8 cellular contexts compared by ENCODE assay signal in genomic region chr5:32172186-32172901, GRCh38. TPM values are rescaled to one million over a fixed set of nuclear protein-coding genes. Genes with fewer than 3 reads are reported as not detected.
DNase-seq lines count a peak whose midpoint lies in the region; ATAC-seq and TF ChIP-seq lines count a peak whose summit lies in the region.
"Not testable (repeated sequence)": the region's sequence is repeated elsewhere in the genome, so short reads cannot be mapped to it uniquely, and the experiment has no call there.

No MANE protein-coding gene starts in this region.

- H4K20me1 ChIP-seq in BLaER1 treated with 17β-estradiol and CSF1 and Interleukin-3, amounts not matched to agents 10 nM and 100 nM, result peaks cover 48 to 64% (median 59%) of the 10 kb centered on the region in 11 experiments
- peaks cover 58% of the 10 kb centered on the region for H4K20me1 ChIP-seq in hepatocyte (ENCODE audit: insufficient read depth, poor library complexity, severe bottlenecking)

- peak overlapping the region; percentile 98 to 100 (median 99) for H3K27ac ChIP-seq in BLaER1 treated with 17β-estradiol and CSF1 and Interleukin-3, amounts not matched to agents 10 nM and 100 nM
- H3K27ac ChIP-seq in HUES48 (ENCODE audit: low read depth, low read length) (peak overlapping the region; percentile 98), colonic mucosa (peak overlapping the region; percentile 99), hepatocyte (peak overlapping the region; percentile 100)

- H3K9me3 ChIP-seq in BLaER1 treated with 17β-estradiol and CSF1 and Interleukin-3, amounts not matched to agents 10 nM and 100 nM (replicated peaks in 1 of 11); HUES48 (ENCODE audit: control insufficient read depth, insufficient read depth, low read length); colonic mucosa; hepatocyte (ENCODE audit: low read depth): not testable (repeated sequence)

- peak overlapping the region; percentile 90 to 98 (median 96) for H3K27ac Mint-ChIP-seq in naive thymus-derived CD8-positive, alpha-beta T cell
- peak overlapping the region; percentile 98 for H3K27ac Mint-ChIP-seq in stimulated activated effector memory CD8-positive, alpha-beta T cell treated with anti-CD3 and anti-CD28 coated beads, Interleukin-12 subunit alpha, Interleukin-12 subunit beta, amount 100 ng/mL, for 72 hours

- ATAC-seq in naive thymus-derived CD8-positive, alpha-beta T cell; stimulated activated effector memory CD8-positive, alpha-beta T cell treated with anti-CD3 and anti-CD28 coated beads, Interleukin-12 subunit alpha, Interleukin-12 subunit beta, amount 100 ng/mL, for 72 hours: not testable (repeated sequence)

- H3K4me3 ChIP-seq in BLaER1 treated with 17β-estradiol and CSF1 and Interleukin-3, amounts not matched to agents 10 nM and 100 nM, result peak overlapping the region; percentile 84 to 99 (median 97)
- peak overlapping the region; percentile 98 for H3K4me3 ChIP-seq in HUES48 (ENCODE audit: low read depth, low read length)
- peak overlapping the region; percentile 77 for H3K4me3 ChIP-seq in colonic mucosa
- H3K4me3 ChIP-seq in hepatocyte, result peak overlapping the region; percentile 45

- H2AFZ ChIP-seq in hepatocyte, result not testable (repeated sequence)

- not testable (repeated sequence) for TF ChIP-seq CTCF in colonic mucosa (IDR thresholded peaks at IDR 0.05); hepatocyte (IDR thresholded peaks at IDR 0.05; ENCODE audit: poor library complexity)

- intact Hi-C loops in colonic mucosa (cut with DNase I), result not testable (repeated sequence)

- peaks cover 26 to 65% (median 37%) of the 10 kb centered on the region in 10 experiments for H3K4me1 ChIP-seq in BLaER1 treated with 17β-estradiol and CSF1 and Interleukin-3, amounts not matched to agents 10 nM and 100 nM
- H3K4me1 ChIP-seq in HUES48 (ENCODE audit: control insufficient read depth, insufficient read depth, low read length); colonic mucosa: not testable (repeated sequence)
- H3K4me1 ChIP-seq in hepatocyte (ENCODE audit: insufficient read depth), result peaks cover 27% of the 10 kb centered on the region

- peaks cover 18 to 53% (median 45%) of the 10 kb centered on the region in 4 donors for H3K4me1 Mint-ChIP-seq in naive thymus-derived CD8-positive, alpha-beta T cell
- H3K4me1 Mint-ChIP-seq in stimulated activated effector memory CD8-positive, alpha-beta T cell treated with anti-CD3 and anti-CD28 coated beads, Interleukin-12 subunit alpha, Interleukin-12 subunit beta, amount 100 ng/mL, for 72 hours, result peaks cover 44% of the 10 kb centered on the region

- peak overlapping the region; percentile 67 to 91 (median 81) for H3K4me2 ChIP-seq in BLaER1 treated with 17β-estradiol and CSF1 and Interleukin-3, amounts not matched to agents 10 nM and 100 nM
- H3K4me2 ChIP-seq in hepatocyte, result peak overlapping the region; percentile 84

- H3K27me3 ChIP-seq in BLaER1 treated with 17β-estradiol and CSF1 and Interleukin-3, amounts not matched to agents 10 nM and 100 nM; HUES48 (ENCODE audit: control insufficient read depth, insufficient read depth, low read length); colonic mucosa; hepatocyte: not testable (repeated sequence)

- peaks cover 44 to 49% (median 46%) of the 10 kb centered on the region in 11 experiments for H3K36me3 ChIP-seq in BLaER1 treated with 17β-estradiol and CSF1 and Interleukin-3, amounts not matched to agents 10 nM and 100 nM
- H3K36me3 ChIP-seq in HUES48 (ENCODE audit: control insufficient read depth, insufficient read depth, low read length), result peaks cover 43% of the 10 kb centered on the region
- H3K36me3 ChIP-seq in colonic mucosa; hepatocyte (replicated peaks; ENCODE audit: insufficient read depth, low read depth): not testable (repeated sequence)

- H3K9ac ChIP-seq in BLaER1 treated with 17β-estradiol and CSF1 and Interleukin-3, amounts not matched to agents 10 nM and 100 nM, result peak overlapping the region; percentile 95 to 100 (median 100)
- H3K9ac ChIP-seq in HUES48 (ENCODE audit: low read depth, low read length) (peak overlapping the region; percentile 96), colonic mucosa (ENCODE audit: low read depth in 2 of 2, low read length in 2 of 2) (peak overlapping the region; percentile 55 to 99)

- H3K9me3 Mint-ChIP-seq in naive thymus-derived CD8-positive, alpha-beta T cell; stimulated activated effector memory CD8-positive, alpha-beta T cell treated with anti-CD3 and anti-CD28 coated beads, Interleukin-12 subunit alpha, Interleukin-12 subunit beta, amount 100 ng/mL, for 72 hours: not testable (repeated sequence)

- peaks cover 0 to 39% (median 16%) of the 10 kb centered on the region in 3 donors for H3K36me3 Mint-ChIP-seq in naive thymus-derived CD8-positive, alpha-beta T cell
- peaks cover 80% of the 10 kb centered on the region for H3K36me3 Mint-ChIP-seq in stimulated activated effector memory CD8-positive, alpha-beta T cell treated with anti-CD3 and anti-CD28 coated beads, Interleukin-12 subunit alpha, Interleukin-12 subunit beta, amount 100 ng/mL, for 72 hours

- not testable (repeated sequence) for H3K27me3 Mint-ChIP-seq in naive thymus-derived CD8-positive, alpha-beta T cell

- not testable (repeated sequence) for H3K9me2 ChIP-seq in hepatocyte (replicated peaks; ENCODE audit: insufficient read depth)

- POLR2A ChIA-PET in naive thymus-derived CD8-positive, alpha-beta T cell (lab: Charles Lee), result interaction anchor here (0.6 to 3.0 kb wide), 6 partner anchors 8 to 413 kb away, joined by 3 to 10 read pairs (median 4); partner anchors contain the start of gene SUB1

- peaks cover 71% of the 10 kb centered on the region for H3K79me2 ChIP-seq in hepatocyte

- DNase-seq in OCI-M1 (lab: John Stamatoyannopoulos, UW) (peak; percentile 56), activated T-cell treated with anti-CD3 and anti-CD28 coated beads for 4 hours (peak; percentile 5), colonic mucosa (peak; percentile 38)
- DNase-seq in hepatocyte (ENCODE audit: low spot score), result not testable (repeated sequence)
- DNase-seq in naive thymus-derived CD8-positive, alpha-beta T cell, result peak in 2 of 10 donors; percentile 5 to 13
- DNase-seq in stimulated activated effector memory CD8-positive, alpha-beta T cell treated with anti-CD3 and anti-CD28 coated beads, Interleukin-12 subunit alpha, Interleukin-12 subunit beta, amount 100 ng/mL, for 72 hours (ENCODE audit: low spot score in 2 of 2), result peak; percentile 3 to 59

- WGBS in hepatocyte (ENCODE audit: low lambda C conversion rate, missing lambda C conversion rate), result 11% methylated on average over 34 of the region's 34 CpGs

- peak overlapping the region; percentile 88 to 99 (median 97) for H3K4me3 Mint-ChIP-seq in naive thymus-derived CD8-positive, alpha-beta T cell
- H3K4me3 Mint-ChIP-seq in stimulated activated effector memory CD8-positive, alpha-beta T cell treated with anti-CD3 and anti-CD28 coated beads, Interleukin-12 subunit alpha, Interleukin-12 subunit beta, amount 100 ng/mL, for 72 hours, result peak overlapping the region; percentile 93

RNA-seq across cellular contexts. Expression of gene GOLPH3, which starts 1.8 kb away (rescaled TPM):
- total RNA-seq in colonic mucosa (100 to 1,000 TPM; 128 to 130 TPM), hepatocyte (115 and 122 TPM in 2 replicates)
- polyA plus RNA-seq in hepatocyte, result 122 and 145 TPM in 2 replicates
- total RNA-seq in naive thymus-derived CD8-positive, alpha-beta T cell, result 10 to 100 TPM; 63.7 to 65.7 TPM
- polyA plus RNA-seq in naive thymus-derived CD8-positive, alpha-beta T cell, result 10 to 100 TPM; 64.0 to 88.0 (median 74.3) TPM

Comparison
In these comparisons a context has a peak if more than half of its experiments do, and no peak if none do; other contexts are left out.
1. H3K4me3 ChIP-seq: peak in every context shown above with its lines; median percentile 98 in HUES48; 97 in BLaER1 treated with 17β-estradiol and CSF1 and Interleukin-3, amounts not matched to agents 10 nM and 100 nM; 77 in colonic mucosa; 45 in hepatocyte.